In genomic region chr13:41942462-41943094, GRCh38 we compare ENCODE assay signal across 10 cellular contexts. TPM values are rescaled to one million over a fixed set of nuclear protein-coding genes. Genes with fewer than 3 reads are reported as not detected.
DNase-seq lines count a peak whose midpoint lies in the region; ATAC-seq and TF ChIP-seq lines count a peak whose summit lies in the region.
"Had no signal": no experiment of that assay in that cellular context is flagged by ENCODE, and none has a peak within 500 bp of the region (broad histone marks: within the 10 kb centered on the region; RNA-seq: fewer than 3 reads in every experiment).

No MANE protein-coding gene starts in this region.

- H3K4me3 ChIP-seq in H7 (ENCODE audit: insufficient read depth, low read depth, low read length) (no peak overlapping the region), cardiac muscle cell (no peak overlapping the region), suprapubic skin (no peak overlapping the region)

- no peak for ATAC-seq in HG03196 (IDR thresholded peaks at IDR 0.05; ENCODE audit: unreplicated experiment)

- in situ Hi-C loops in SK-MEL-5 (cut with HindIII; ENCODE audit: low pct_unique_long_range_greater_than_20kb, low sequenced_read_pairs), result no loop called here

- peak overlapping the region; percentile 78 for H3K27ac ChIP-seq in cardiac muscle cell
- no peak overlapping the region for H3K27ac ChIP-seq in suprapubic skin
- H3K27ac ChIP-seq: epithelial cell of prostate had no signal

- TF ChIP-seq POLR2A in suprapubic skin (IDR thresholded peaks at IDR 0.05), result no peak

- H3K9me3 ChIP-seq in cardiac muscle cell (ENCODE audit: low read depth) (no peaks in the 10 kb centered on the region), suprapubic skin (no peaks in the 10 kb centered on the region)

- TF ChIP-seq CTCF in cardiac muscle cell (IDR thresholded peaks at IDR 0.05; ENCODE audit: low read depth, low read length), result peak; percentile 51
- no peak for TF ChIP-seq CTCF in suprapubic skin (IDR thresholded peaks at IDR 0.05)

- DNase-seq in A172 (ENCODE audit: low spot score), result peak; percentile 6
- DNase-seq in H7, result peak; percentile 28
- DNase-seq in SK-MEL-5 (ENCODE audit: low read depth, low spot score), result peak; percentile 70
- peak; percentile 39 to 70 for DNase-seq in cardiac muscle cell (ENCODE audit: low read depth in 1 of 2, low spot score in 1 of 2)
- no peak for DNase-seq in suprapubic skin (ENCODE audit: low spot score in 2 of 2)
- no peak for DNase-seq in T-helper 1 cell
- no peak for DNase-seq in middle frontal gyrus (ENCODE audit: extremely low spot score, low spot score)
- DNase-seq: DMS79 had no signal

- H3K4me1 ChIP-seq in cardiac muscle cell (ENCODE audit: low read depth), result peaks cover 31% of the 10 kb centered on the region
- H3K4me1 ChIP-seq in suprapubic skin, result no peaks in the 10 kb centered on the region

- H3K27me3 ChIP-seq in H7 (ENCODE audit: control insufficient read depth, insufficient read depth, low read length) (no peaks in the 10 kb centered on the region), cardiac muscle cell (no peaks in the 10 kb centered on the region), suprapubic skin (no peaks in the 10 kb centered on the region)

- 100% methylated on average over 2 of the region's 2 CpGs for WGBS in suprapubic skin

- no peak for TF ChIP-seq EP300 in suprapubic skin (IDR thresholded peaks at IDR 0.05)

- H3K36me3 ChIP-seq in H7 (replicated peaks; ENCODE audit: control insufficient read depth, insufficient read depth, low read length) (no peaks in the 10 kb centered on the region; the same call in 1 of the 2 replicates), cardiac muscle cell (no peaks in the 10 kb centered on the region), suprapubic skin (peaks cover 11% of the 10 kb centered on the region)

RNA-seq across cellular contexts. Expression of gene VWA8, which starts 18.3 kb away (rescaled TPM):
- 8.6 and 13.7 TPM in 2 replicates for total RNA-seq in A172 (2014; rRNA removed; shearing (Covaris generic))
- 11.1 and 15.2 TPM in 2 replicates for total RNA-seq in H7 (2014; rRNA removed; shearing (Covaris generic))
- total RNA-seq in SK-MEL-5 (2014; rRNA removed; shearing (Covaris generic)), result 19.9 and 20.3 TPM in 2 replicates
- 11.3 and 21.1 TPM in 2 replicates for polyA plus RNA-seq in SK-MEL-5 (2015; cell fraction: cytosol; rRNA removed)
- 20.3 and 21.1 TPM in 2 replicates for polyA plus RNA-seq in SK-MEL-5 (2015; cell fraction: nucleus; rRNA removed)
- total RNA-seq in cardiac muscle cell (16.7 and 22.9 TPM in 2 replicates), suprapubic skin (10 to 100 TPM; 12.0 to 34.0 (median 16.6) TPM)
- 8.4 and 9.4 TPM in 2 replicates for polyA plus RNA-seq in cardiac muscle cell

Comparison
In these comparisons a context has a peak if more than half of its experiments do, and no peak if none do; other contexts are left out.
1. DNase-seq: peak in A172 (single experiment), H7 (single experiment), SK-MEL-5 (single experiment) and cardiac muscle cell (2 of 2); none in suprapubic skin (0 of 2), T-helper 1 cell (0 of 5) and middle frontal gyrus (single experiment).